Comparison of ENCODE assay signal across 35 cellular contexts in genomic region chr5:1412621-1413020, GRCh38. TPM values are rescaled to one million over a fixed set of nuclear protein-coding genes. Genes with fewer than 3 reads are reported as not detected.
"Had no signal": no experiment of that assay in that cellular context is flagged by ENCODE, and none has a peak within 500 bp of the region (broad histone marks: within the 10 kb centered on the region; RNA-seq: fewer than 3 reads in every experiment).

No MANE protein-coding gene starts in this region.

- DNase-seq: dermis blood vessel endothelial cell; effector memory CD4-positive, alpha-beta T cell; foreskin keratinocyte; hippocampal formation; immature natural killer cell; islet precursor cell; mesenchymal stem cell; naive B cell; stimulated activated CD4-positive, alpha-beta T cell treated with anti-CD3 and anti-CD28 coated beads, Interleukin-4, amount 100 ng/mL, for 4 hours; stimulated activated naive CD8-positive, alpha-beta T cell treated with anti-CD3 and anti-CD28 coated beads, Interleukin-15, Interleukin-2, amounts not matched to agents 100 U/mL and 50 U/mL, for 24 hours; substantia nigra; testis had no signal

- H3K9me3 Mint-ChIP-seq: mesothelial cell of epicardium; stimulated activated memory B cell treated with anti-CD40 and anti-IgM and Interleukin-4, amounts not matched to agents 10 μg/mL and 1 μg/mL and 100 μg/mL, for 72 hours; type B pancreatic cell had no signal

- ATAC-seq: foreskin keratinocyte; gastroesophageal sphincter; heart left ventricle; mucosa of descending colon; sciatic nerve; stimulated activated memory B cell treated with anti-CD40 and anti-IgM and Interleukin-4, amounts not matched to agents 10 μg/mL and 1 μg/mL and 100 μg/mL, for 72 hours; stimulated activated naive CD8-positive, alpha-beta T cell treated with anti-CD3 and anti-CD28 coated beads, Interleukin-15, Interleukin-2, amounts not matched to agents 100 U/mL and 50 U/mL, for 24 hours had no signal

- H3K4me3 Mint-ChIP-seq: immature natural killer cell; mesothelial cell of epicardium; naive B cell; nephron; neural progenitor cell; stimulated activated memory B cell treated with anti-CD40 and anti-IgM and Interleukin-4, amounts not matched to agents 10 μg/mL and 1 μg/mL and 100 μg/mL, for 72 hours; type B pancreatic cell had no signal

- H3K27ac ChIP-seq: coronary artery, esophagus muscularis mucosa, foreskin keratinocyte, gastroesophageal sphincter, heart left ventricle, neural progenitor cell, parathyroid adenoma, right atrium auricular region, testis, tibial artery had no signal

- H3K36me3 Mint-ChIP-seq: immature natural killer cell; mesothelial cell of epicardium; naive B cell; neural progenitor cell; stimulated activated memory B cell treated with anti-CD40 and anti-IgM and Interleukin-4, amounts not matched to agents 10 μg/mL and 1 μg/mL and 100 μg/mL, for 72 hours; type B pancreatic cell had no signal

- H3K4me1 Mint-ChIP-seq: immature natural killer cell, mesothelial cell of epicardium, nephron, neural progenitor cell had no signal

- FAIRE-seq: endothelial cell of umbilical vein, urothelium cell line had no signal

- H3K9ac ChIP-seq: neural progenitor cell, parathyroid adenoma had no signal

- H3K27me3 ChIP-seq: foreskin keratinocyte, neural progenitor cell, right atrium auricular region, testis had no signal

- H3K4me1 ChIP-seq: esophagus muscularis mucosa, foreskin keratinocyte, gastroesophageal sphincter, heart left ventricle, neural progenitor cell, parathyroid adenoma, right atrium auricular region, testis, tibial artery had no signal

- H3K9me3 ChIP-seq: esophagus muscularis mucosa, gastroesophageal sphincter, heart left ventricle, mucosa of descending colon, right atrium auricular region, testis, tibial artery had no signal

- H3K4me3 ChIP-seq: coronary artery, esophagus muscularis mucosa, gastroesophageal sphincter, heart left ventricle, mucosa of descending colon, neural progenitor cell, right atrium auricular region, testis, tibial artery had no signal

- H3K36me3 ChIP-seq: esophagus muscularis mucosa, gastroesophageal sphincter, heart left ventricle, neural progenitor cell, right atrium auricular region, tibial artery had no signal

- H3K27ac Mint-ChIP-seq: immature natural killer cell, mesothelial cell of epicardium, naive B cell, nephron, neural progenitor cell, progenitor cell of endocrine pancreas, type B pancreatic cell had no signal

RNA-seq across cellular contexts. Expression of gene SLC6A3, which starts 32.6 kb away (rescaled TPM):
- total RNA-seq: dermis blood vessel endothelial cell, endothelial cell of umbilical vein, epithelial cell of proximal tubule, fibroblast of lung, foreskin keratinocyte, gastroesophageal sphincter, lower leg skin, lung microvascular endothelial cell, mucosa of descending colon, osteoblast, progenitor cell of endocrine pancreas, sciatic nerve, skeletal muscle tissue had no signal
- polyA plus RNA-seq: endothelial cell of umbilical vein, fibroblast of lung, foreskin keratinocyte, immature natural killer cell had no signal
